Comparison of ENCODE assay signal across 1 cellular context in the genomic region with DNA sequence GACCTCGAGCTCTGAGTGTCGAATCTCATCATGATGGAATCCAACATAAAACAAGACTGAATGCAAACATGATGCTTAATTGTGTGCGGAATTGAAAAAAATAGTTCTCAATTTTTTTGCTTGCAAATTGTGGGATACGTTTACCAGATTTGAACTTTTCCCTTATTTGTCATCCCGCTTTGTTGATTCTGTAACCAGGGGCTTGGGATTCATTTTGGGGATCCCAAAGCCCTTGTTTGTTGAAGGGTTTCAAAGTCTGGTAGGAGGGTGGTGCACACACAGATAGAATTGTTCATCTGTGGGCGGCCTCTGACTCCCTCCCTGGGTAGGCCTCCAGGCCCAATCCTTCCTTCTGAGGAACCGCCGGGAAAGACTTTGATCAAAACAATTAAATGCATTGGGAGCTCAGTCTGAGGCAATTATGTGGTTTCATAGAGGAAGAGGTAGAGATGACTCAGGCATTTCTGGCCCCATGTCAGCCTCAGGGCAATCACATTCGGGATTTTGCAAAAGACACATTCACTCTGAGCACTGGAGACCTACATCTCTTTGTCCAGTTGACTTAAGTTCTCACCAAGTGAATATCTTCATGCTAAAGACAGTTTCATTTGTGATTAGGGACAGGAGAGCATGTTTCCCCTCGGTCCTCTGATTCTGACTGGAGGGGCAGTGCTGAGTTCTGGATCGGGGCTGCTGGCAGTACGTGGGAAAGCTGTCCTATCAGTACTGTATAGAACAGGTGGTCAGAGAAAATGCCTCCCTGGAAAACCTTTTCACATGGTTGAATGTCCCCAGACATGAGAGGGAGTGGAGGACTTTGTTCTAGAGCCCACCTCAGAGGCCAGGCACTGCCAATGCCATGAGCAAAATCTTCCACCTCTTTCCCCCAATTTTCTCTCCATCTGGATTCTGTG.
A peak's percentile ranks its signal among the peaks of the same experiment; 100 is the strongest.
TF ChIP-seq lines count a peak whose summit lies in the region.

No MANE protein-coding gene starts in this region.

TF ChIP-seq in HEK293, 187 proteins besides CTCF, POLR2A, EP300 and RAD21 (continued from another document and continues in another):
- TF ChIP-seq ZNF18 (tag by site-specific recombination; IDR thresholded peaks at IDR 0.05) = no peak
- no peak for TF ChIP-seq ZNF785 (tag by site-specific recombination; IDR thresholded peaks at IDR 0.05)
- no peak for TF ChIP-seq GLIS1 (tag by site-specific recombination; IDR thresholded peaks at IDR 0.05)
- TF ChIP-seq ZNF239 (tag by site-specific recombination; IDR thresholded peaks at IDR 0.05) = no peak
- TF ChIP-seq ZNF133 (tag by site-specific recombination; IDR thresholded peaks at IDR 0.05) = no peak
- no peak for TF ChIP-seq ZNF777 (tag by site-specific recombination; IDR thresholded peaks at IDR 0.05; ENCODE audit: borderline replicate concordance)
- TF ChIP-seq SP2 (tag by site-specific recombination; IDR thresholded peaks at IDR 0.05) = no peak
- TF ChIP-seq ZNF354C (tag by site-specific recombination; IDR thresholded peaks at IDR 0.05; ENCODE audit: borderline replicate concordance, low read depth) = no peak
- TF ChIP-seq ZNF610 (tag by site-specific recombination; IDR thresholded peaks at IDR 0.05; ENCODE audit: borderline replicate concordance) = no peak
- TF ChIP-seq, protein P1, sequence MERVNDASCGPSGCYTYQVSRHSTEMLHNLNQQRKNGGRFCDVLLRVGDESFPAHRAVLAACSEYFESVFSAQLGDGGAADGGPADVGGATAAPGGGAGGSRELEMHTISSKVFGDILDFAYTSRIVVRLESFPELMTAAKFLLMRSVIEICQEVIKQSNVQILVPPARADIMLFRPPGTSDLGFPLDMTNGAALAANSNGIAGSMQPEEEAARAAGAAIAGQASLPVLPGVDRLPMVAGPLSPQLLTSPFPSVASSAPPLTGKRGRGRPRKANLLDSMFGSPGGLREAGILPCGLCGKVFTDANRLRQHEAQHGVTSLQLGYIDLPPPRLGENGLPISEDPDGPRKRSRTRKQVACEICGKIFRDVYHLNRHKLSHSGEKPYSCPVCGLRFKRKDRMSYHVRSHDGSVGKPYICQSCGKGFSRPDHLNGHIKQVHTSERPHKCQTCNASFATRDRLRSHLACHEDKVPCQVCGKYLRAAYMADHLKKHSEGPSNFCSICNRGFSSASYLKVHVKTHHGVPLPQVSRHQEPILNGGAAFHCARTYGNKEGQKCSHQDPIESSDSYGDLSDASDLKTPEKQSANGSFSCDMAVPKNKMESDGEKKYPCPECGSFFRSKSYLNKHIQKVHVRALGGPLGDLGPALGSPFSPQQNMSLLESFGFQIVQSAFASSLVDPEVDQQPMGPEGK (tag by site-specific recombination; IDR thresholded peaks at IDR 0.05) = peak; percentile 60; the same call in 1 of the 2 replicates
- TF ChIP-seq ZNF223 (tag by site-specific recombination; IDR thresholded peaks at IDR 0.05) = 0 out of 2 replicates have a peak, but pooled peaks have one; percentile 45
- no peak for TF ChIP-seq ZNF416 (tag by site-specific recombination; IDR thresholded peaks at IDR 0.05)
- TF ChIP-seq ZBTB7A (tag by site-specific recombination; IDR thresholded peaks at IDR 0.05; ENCODE audit: low read depth) = no peak
- TF ChIP-seq ZNF449 (tag by site-specific recombination; IDR thresholded peaks at IDR 0.05) = no peak
- no peak for TF ChIP-seq ZNF510 (tag by site-specific recombination; IDR thresholded peaks at IDR 0.05; ENCODE audit: insufficient replicate concordance)
- TF ChIP-seq ZNF292 (tag by site-specific recombination; IDR thresholded peaks at IDR 0.05; ENCODE audit: borderline replicate concordance, low read depth) = no peak
- no peak for TF ChIP-seq ZBTB48 (tag by site-specific recombination; IDR thresholded peaks at IDR 0.05)
- no peak for TF ChIP-seq ZNF837 (tag by site-specific recombination; IDR thresholded peaks at IDR 0.05)
- TF ChIP-seq ZBTB26 (tag by site-specific recombination; optimal IDR thresholded peaks at IDR 0.05) = no peak
- TF ChIP-seq KLF1 (tag by site-specific recombination; IDR thresholded peaks at IDR 0.05) = no peak
- TF ChIP-seq ZNF623 (tag by site-specific recombination; IDR thresholded peaks at IDR 0.05) = no peak
- TF ChIP-seq, protein P2, sequence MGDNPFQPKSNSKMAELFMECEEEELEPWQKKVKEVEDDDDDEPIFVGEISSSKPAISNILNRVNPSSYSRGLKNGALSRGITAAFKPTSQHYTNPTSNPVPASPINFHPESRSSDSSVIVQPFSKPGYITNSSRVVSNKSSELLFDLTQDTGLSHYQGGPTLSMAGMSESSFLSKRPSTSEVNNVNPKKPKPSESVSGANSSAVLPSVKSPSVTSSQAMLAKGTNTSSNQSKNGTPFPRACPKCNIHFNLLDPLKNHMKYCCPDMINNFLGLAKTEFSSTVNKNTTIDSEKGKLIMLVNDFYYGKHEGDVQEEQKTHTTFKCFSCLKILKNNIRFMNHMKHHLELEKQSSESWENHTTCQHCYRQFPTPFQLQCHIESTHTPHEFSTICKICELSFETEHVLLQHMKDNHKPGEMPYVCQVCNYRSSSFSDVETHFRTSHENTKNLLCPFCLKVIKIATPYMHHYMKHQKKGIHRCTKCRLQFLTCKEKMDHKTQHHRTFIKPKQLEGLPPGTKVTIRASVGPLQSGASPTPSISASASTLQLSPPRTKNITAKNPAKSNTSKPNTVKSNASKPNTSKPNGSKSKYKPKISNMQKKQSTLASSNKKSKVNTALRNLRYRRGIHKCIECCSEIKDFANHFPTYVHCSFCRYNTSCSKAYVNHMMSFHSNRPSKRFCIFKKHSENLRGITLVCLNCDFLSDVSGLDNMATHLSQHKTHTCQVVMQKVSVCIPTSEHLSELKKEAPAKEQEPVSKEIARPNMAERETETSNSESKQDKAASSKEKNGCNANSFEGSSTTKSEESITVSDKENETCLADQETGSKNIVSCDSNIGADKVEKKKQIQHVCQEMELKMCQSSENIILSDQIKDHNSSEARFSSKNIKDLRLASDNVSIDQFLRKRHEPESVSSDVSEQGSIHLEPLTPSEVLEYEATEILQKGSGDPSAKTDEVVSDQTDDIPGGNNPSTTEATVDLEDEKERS (tag by site-specific recombination; IDR thresholded peaks at IDR 0.05) = no peak
- TF ChIP-seq ZNF830 (tag by site-specific recombination; IDR thresholded peaks at IDR 0.05; ENCODE audit: low read depth) = no peak
- no peak for TF ChIP-seq ZNF121 (tag by site-specific recombination; IDR thresholded peaks at IDR 0.05)
- TF ChIP-seq, protein P3, sequence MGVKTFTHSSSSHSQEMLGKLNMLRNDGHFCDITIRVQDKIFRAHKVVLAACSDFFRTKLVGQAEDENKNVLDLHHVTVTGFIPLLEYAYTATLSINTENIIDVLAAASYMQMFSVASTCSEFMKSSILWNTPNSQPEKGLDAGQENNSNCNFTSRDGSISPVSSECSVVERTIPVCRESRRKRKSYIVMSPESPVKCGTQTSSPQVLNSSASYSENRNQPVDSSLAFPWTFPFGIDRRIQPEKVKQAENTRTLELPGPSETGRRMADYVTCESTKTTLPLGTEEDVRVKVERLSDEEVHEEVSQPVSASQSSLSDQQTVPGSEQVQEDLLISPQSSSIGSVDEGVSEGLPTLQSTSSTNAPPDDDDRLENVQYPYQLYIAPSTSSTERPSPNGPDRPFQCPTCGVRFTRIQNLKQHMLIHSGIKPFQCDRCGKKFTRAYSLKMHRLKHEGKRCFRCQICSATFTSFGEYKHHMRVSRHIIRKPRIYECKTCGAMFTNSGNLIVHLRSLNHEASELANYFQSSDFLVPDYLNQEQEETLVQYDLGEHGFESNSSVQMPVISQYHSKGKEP (tag by site-specific recombination; IDR thresholded peaks at IDR 0.05) = peak; percentile 74; the same call in 1 of the 2 replicates
- TF ChIP-seq, protein P4, sequence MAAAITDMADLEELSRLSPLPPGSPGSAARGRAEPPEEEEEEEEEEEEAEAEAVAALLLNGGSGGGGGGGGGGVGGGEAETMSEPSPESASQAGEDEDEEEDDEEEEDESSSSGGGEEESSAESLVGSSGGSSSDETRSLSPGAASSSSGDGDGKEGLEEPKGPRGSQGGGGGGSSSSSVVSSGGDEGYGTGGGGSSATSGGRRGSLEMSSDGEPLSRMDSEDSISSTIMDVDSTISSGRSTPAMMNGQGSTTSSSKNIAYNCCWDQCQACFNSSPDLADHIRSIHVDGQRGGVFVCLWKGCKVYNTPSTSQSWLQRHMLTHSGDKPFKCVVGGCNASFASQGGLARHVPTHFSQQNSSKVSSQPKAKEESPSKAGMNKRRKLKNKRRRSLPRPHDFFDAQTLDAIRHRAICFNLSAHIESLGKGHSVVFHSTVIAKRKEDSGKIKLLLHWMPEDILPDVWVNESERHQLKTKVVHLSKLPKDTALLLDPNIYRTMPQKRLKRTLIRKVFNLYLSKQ (tag by site-specific recombination; IDR thresholded peaks at IDR 0.05; ENCODE audit: borderline replicate concordance) = no peak
- TF ChIP-seq ZFP37 (tag by site-specific recombination; IDR thresholded peaks at IDR 0.05) = peak; percentile 45; the same call in 1 of the 2 replicates
- TF ChIP-seq ZBTB11 (tag by site-specific recombination; conservative IDR thresholded peaks at IDR 0.05; ENCODE audit: low read depth) = no peak
- TF ChIP-seq ZNF391 (tag by site-specific recombination; IDR thresholded peaks at IDR 0.05; ENCODE audit: borderline replicate concordance, low read depth) = no peak
- no peak for TF ChIP-seq KLF16 (tag by site-specific recombination; IDR thresholded peaks at IDR 0.05)
- peak; percentile 75 for TF ChIP-seq ZNF660 (tag by site-specific recombination; IDR thresholded peaks at IDR 0.05)
- TF ChIP-seq SCRT2 (tag by site-specific recombination; IDR thresholded peaks at IDR 0.05) = peak; percentile 43; the same call in 1 of the 2 replicates
- no peak for TF ChIP-seq ZSCAN16 (tag by site-specific recombination; IDR thresholded peaks at IDR 0.05)
- no peak for TF ChIP-seq ZNF76 (tag by site-specific recombination; IDR thresholded peaks at IDR 0.05; ENCODE audit: borderline replicate concordance, low read depth)
- TF ChIP-seq ZNF747 (tag by site-specific recombination; IDR thresholded peaks at IDR 0.05) = no peak
- TF ChIP-seq, protein P5, sequence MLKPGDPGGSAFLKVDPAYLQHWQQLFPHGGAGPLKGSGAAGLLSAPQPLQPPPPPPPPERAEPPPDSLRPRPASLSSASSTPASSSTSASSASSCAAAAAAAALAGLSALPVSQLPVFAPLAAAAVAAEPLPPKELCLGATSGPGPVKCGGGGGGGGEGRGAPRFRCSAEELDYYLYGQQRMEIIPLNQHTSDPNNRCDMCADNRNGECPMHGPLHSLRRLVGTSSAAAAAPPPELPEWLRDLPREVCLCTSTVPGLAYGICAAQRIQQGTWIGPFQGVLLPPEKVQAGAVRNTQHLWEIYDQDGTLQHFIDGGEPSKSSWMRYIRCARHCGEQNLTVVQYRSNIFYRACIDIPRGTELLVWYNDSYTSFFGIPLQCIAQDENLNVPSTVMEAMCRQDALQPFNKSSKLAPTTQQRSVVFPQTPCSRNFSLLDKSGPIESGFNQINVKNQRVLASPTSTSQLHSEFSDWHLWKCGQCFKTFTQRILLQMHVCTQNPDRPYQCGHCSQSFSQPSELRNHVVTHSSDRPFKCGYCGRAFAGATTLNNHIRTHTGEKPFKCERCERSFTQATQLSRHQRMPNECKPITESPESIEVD (tag by site-specific recombination; IDR thresholded peaks at IDR 0.05) = no peak
- TF ChIP-seq ZNF501 (tag by site-specific recombination; IDR thresholded peaks at IDR 0.05) = no peak
- no peak for TF ChIP-seq ZNF394 (tag by site-specific recombination; IDR thresholded peaks at IDR 0.05; ENCODE audit: borderline replicate concordance)
- no peak for TF ChIP-seq ZNF350 (tag by site-specific recombination; IDR thresholded peaks at IDR 0.05)
